In genomic region chr2:156517419-156517818, GRCh38 we compare ENCODE assay signal across 22 cellular contexts.
"Had no signal": no experiment of that assay in that cellular context is flagged by ENCODE, and none has a peak within 500 bp of the region (broad histone marks: within the 10 kb centered on the region; RNA-seq: fewer than 3 reads in every experiment).

No MANE protein-coding gene starts in this region.

- H3K27ac ChIP-seq: gastrocnemius medialis, left lung, neutrophil, tibial nerve had no signal

- H3K4me1 ChIP-seq: gastrocnemius medialis, left lung, tibial nerve had no signal

- DNase-seq: activated CD4-positive, alpha-beta T cell treated with anti-CD3 and anti-CD28 coated beads, Interleukin-2, amount 10 ng/mL, durations not matched to agents 7 days and 5 days; activated CD8-positive, alpha-beta memory T cell treated with anti-CD3 and anti-CD28 coated beads, Interleukin-2, amount 50 U/mL, for 48 hours; activated gamma-delta T cell treated with Interleukin-2 at 50 U/mL for 16 hours; amygdala; cortex of kidney; effector CD8-positive, alpha-beta T cell; gastrocnemius medialis; left lung; mammary epithelial cell; naive B cell; stimulated activated CD4-positive, alpha-beta T cell treated with anti-CD3 and anti-CD28 coated beads, Interleukin-15, amount 100 ng/mL, for 24 hours; stimulated activated CD4-positive, alpha-beta T cell treated with anti-CD3 and anti-CD28 coated beads, Interleukin-4, amount 100 ng/mL, for 4 hours; stimulated activated CD8-positive, alpha-beta memory T cell treated with anti-CD3 and anti-CD28 coated beads, Interleukin-4, amount 100 ng/mL, for 48 hours; stimulated activated naive CD4-positive, alpha-beta T cell treated with Interleukin-2 at 50 U/mL for 16 hours; substantia nigra had no signal

- H3K9me3 Mint-ChIP-seq: T-helper 2 cell treated with Interferon-gamma antibody and Interleukin-4, amounts not matched to agents 5 μg/mL and 100 μg/mL, for 36 hours had no signal

- H3K27ac Mint-ChIP-seq: activated CD4-positive, alpha-beta T cell treated with anti-CD3 and anti-CD28 coated beads, Interleukin-2, amount 10 ng/mL, durations not matched to agents 7 days and 5 days; activated naive CD8-positive, alpha-beta T cell; naive B cell; T-helper 2 cell treated with Interferon-gamma antibody and Interleukin-4, amounts not matched to agents 5 μg/mL and 100 μg/mL, for 36 hours had no signal

- H3K9me3 ChIP-seq: gastrocnemius medialis, neutrophil had no signal

- H3K4me3 Mint-ChIP-seq: activated CD4-positive, alpha-beta T cell treated with anti-CD3 and anti-CD28 coated beads, Interleukin-2, amount 10 ng/mL, durations not matched to agents 7 days and 5 days; activated naive CD8-positive, alpha-beta T cell; brain; naive B cell; T-helper 2 cell treated with Interferon-gamma antibody and Interleukin-4, amounts not matched to agents 5 μg/mL and 100 μg/mL, for 36 hours had no signal

- H3K4me3 ChIP-seq: gastrocnemius medialis, left lung, tibial nerve had no signal

- H3K27me3 Mint-ChIP-seq: activated CD4-positive, alpha-beta T cell treated with anti-CD3 and anti-CD28 coated beads, Interleukin-2, amount 10 ng/mL, durations not matched to agents 7 days and 5 days; activated naive CD8-positive, alpha-beta T cell; naive B cell had no signal

- H3K27me3 ChIP-seq: gastrocnemius medialis, left lung, neutrophil, tibial nerve had no signal

- ATAC-seq: gastrocnemius medialis, left lung had no signal

- H3K4me1 Mint-ChIP-seq: activated CD4-positive, alpha-beta T cell treated with anti-CD3 and anti-CD28 coated beads, Interleukin-2, amount 10 ng/mL, durations not matched to agents 7 days and 5 days; naive B cell had no signal

- FAIRE-seq: endothelial cell of umbilical vein, islet of Langerhans had no signal
